ENCODE assay signal across 11 cellular contexts in genomic region chr7:104550362-104550761, GRCh38.
"Had no signal": no experiment of that assay in that cellular context is flagged by ENCODE, and none has a peak within 500 bp of the region (broad histone marks: within the 10 kb centered on the region; RNA-seq: fewer than 3 reads in every experiment).

No MANE protein-coding gene starts in this region.

- H3K27ac ChIP-seq: neutrophil, parathyroid adenoma had no signal

- H3K9me3 ChIP-seq: mucosa of descending colon, neutrophil had no signal

- H3K4me3 ChIP-seq: mucosa of descending colon had no signal

- ATAC-seq: activated CD4-positive, CD25-positive, alpha-beta regulatory T cell treated with anti-CD3 and anti-CD28 coated beads, Interleukin-2, amount 50 U/mL, for 24 hours; left colon; mucosa of descending colon; natural killer cell; stimulated activated memory B cell treated with anti-CD40 and anti-IgM and Interleukin-4, amounts not matched to agents 10 μg/mL and 1 μg/mL and 100 μg/mL, for 72 hours had no signal

- H3K27me3 ChIP-seq: neutrophil had no signal

- H2AFZ ChIP-seq: parathyroid adenoma had no signal

- H3K4me1 ChIP-seq: parathyroid adenoma had no signal

- H3K79me2 ChIP-seq: parathyroid adenoma had no signal

- H3K9ac ChIP-seq: parathyroid adenoma had no signal

- DNase-seq: activated naive CD8-positive, alpha-beta T cell treated with anti-CD3 and anti-CD28 coated beads, Interleukin-2, amount 10 ng/mL, durations not matched to agents 7 days and 5 days; aorta; effector memory CD4-positive, alpha-beta T cell; left colon; mucosa of descending colon; natural killer cell; stimulated activated CD4-positive, alpha-beta T cell treated with anti-CD3 and anti-CD28 coated beads, Interleukin-2, amount 100 ng/mL, for 48 hours had no signal

- H3K36me3 ChIP-seq: neutrophil had no signal
